8 cellular contexts compared by ENCODE assay signal in the genomic region with DNA sequence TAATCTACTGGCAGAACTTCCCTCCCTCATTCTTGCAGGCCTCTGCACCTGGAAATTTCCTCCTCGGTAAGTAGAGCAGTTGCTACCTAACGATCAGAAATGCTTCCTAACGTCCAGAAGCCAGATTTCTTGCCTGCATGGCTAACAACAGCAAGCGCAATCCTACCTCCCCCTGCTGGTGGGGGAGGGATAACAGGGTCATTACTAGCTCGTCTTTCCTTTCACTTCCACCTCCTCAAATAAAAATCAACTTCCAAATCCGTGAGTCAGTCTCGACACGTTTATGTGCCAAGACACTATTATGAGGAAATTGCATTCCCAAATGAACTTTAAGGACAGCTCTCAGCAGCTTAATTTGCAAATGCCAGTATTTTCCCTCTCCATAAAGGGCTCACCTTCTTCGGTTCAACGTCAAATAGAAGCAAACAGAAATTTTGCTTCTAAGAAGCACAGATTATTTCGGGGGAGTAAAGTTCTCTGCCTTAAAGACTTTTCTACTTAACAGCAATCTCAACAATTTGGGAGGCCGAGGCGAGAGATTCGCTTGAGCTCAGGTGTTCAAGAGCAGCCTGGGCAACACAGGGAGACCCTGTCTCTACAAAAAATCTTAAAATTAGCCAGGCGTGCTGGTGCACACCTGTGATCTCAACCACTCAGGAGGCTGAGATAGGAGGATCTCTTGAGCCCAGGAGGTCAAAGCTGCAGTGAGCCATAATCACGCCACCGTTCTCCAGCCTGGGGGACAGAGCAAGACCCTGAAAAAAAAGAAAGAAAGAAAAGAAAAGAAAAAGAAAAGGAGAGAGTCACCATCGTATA.
DNase-seq lines count a peak whose midpoint lies in the region; ATAC-seq and TF ChIP-seq lines count a peak whose summit lies in the region.

No MANE protein-coding gene starts in this region.

- H3K9ac ChIP-seq in SK-N-MC (ENCODE audit: insufficient read length) = no peak overlapping the region

- ATAC-seq in GM19025 (IDR thresholded peaks at IDR 0.05; ENCODE audit: low read depth, unreplicated experiment) = peak; percentile 62
- ATAC-seq in HG03565 (IDR thresholded peaks at IDR 0.05; ENCODE audit: unreplicated experiment) = peak; percentile 67

- DNase-seq in DMS 273 (lab: John Stamatoyannopoulos, UW; ENCODE audit: unreplicated experiment) (peak; percentile 79), SK-N-MC (ENCODE audit: low read depth, low spot score) (no peak), dorsolateral prefrontal cortex (no peak), glomerular visceral epithelial cell (ENCODE audit: extremely low spot score) (no peak), AML-193 (lab: John Stamatoyannopoulos, UW) (no peak)

- H3K36me3 ChIP-seq in SK-N-MC (ENCODE audit: insufficient read depth, low read length) = no peaks in the 10 kb centered on the region

- H3K4me3 ChIP-seq in SK-N-MC (peak overlapping the region; percentile 45; the same call in 1 of the 2 replicates), dorsolateral prefrontal cortex (peak overlapping the region in 9 of 59 donors; percentile 4 to 37 (median 17))

- no peaks in the 10 kb centered on the region for H3K9me3 Mint-ChIP-seq in nephron

- no peaks in the 10 kb centered on the region for H3K27me3 Mint-ChIP-seq in nephron (ENCODE audit: low read depth)

- no peaks in the 10 kb centered on the region for H3K9me3 ChIP-seq in SK-N-MC (ENCODE audit: low read depth, low read length)

- H3K27ac Mint-ChIP-seq in nephron = no peak overlapping the region

- peak in 47 of 56 donors; percentile 11 to 58 (median 36) for TF ChIP-seq CTCF in dorsolateral prefrontal cortex (IDR thresholded peaks at IDR 0.05 in 54 of 56, conservative IDR thresholded peaks at IDR 0.05 in 2 of 56; ENCODE audit: low read depth in 1 of 56, partially characterized antibody in 56 of 56)
- peak in 2 of 3 experiments; percentile 9 to 46 for TF ChIP-seq CTCF in nephron (IDR thresholded peaks at IDR 0.05; ENCODE audit: unreplicated experiment in 3 of 3)

- H3K4me1 Mint-ChIP-seq in nephron = no peaks in the 10 kb centered on the region

- H3K27me3 ChIP-seq in dorsolateral prefrontal cortex = peaks cover 0 to 5% (median 0%) of the 10 kb centered on the region in 45 donors

- no peak overlapping the region for H3K27ac ChIP-seq in SK-N-MC
- H3K27ac ChIP-seq in dorsolateral prefrontal cortex = no peak overlapping the region

- H3K4me3 Mint-ChIP-seq in nephron = no peak overlapping the region

- intact Hi-C loops in dorsolateral prefrontal cortex (cut with DNase I) = no loop called here

- H3K36me3 Mint-ChIP-seq in nephron (ENCODE audit: low read depth) = no peaks in the 10 kb centered on the region
